In the genomic region with DNA sequence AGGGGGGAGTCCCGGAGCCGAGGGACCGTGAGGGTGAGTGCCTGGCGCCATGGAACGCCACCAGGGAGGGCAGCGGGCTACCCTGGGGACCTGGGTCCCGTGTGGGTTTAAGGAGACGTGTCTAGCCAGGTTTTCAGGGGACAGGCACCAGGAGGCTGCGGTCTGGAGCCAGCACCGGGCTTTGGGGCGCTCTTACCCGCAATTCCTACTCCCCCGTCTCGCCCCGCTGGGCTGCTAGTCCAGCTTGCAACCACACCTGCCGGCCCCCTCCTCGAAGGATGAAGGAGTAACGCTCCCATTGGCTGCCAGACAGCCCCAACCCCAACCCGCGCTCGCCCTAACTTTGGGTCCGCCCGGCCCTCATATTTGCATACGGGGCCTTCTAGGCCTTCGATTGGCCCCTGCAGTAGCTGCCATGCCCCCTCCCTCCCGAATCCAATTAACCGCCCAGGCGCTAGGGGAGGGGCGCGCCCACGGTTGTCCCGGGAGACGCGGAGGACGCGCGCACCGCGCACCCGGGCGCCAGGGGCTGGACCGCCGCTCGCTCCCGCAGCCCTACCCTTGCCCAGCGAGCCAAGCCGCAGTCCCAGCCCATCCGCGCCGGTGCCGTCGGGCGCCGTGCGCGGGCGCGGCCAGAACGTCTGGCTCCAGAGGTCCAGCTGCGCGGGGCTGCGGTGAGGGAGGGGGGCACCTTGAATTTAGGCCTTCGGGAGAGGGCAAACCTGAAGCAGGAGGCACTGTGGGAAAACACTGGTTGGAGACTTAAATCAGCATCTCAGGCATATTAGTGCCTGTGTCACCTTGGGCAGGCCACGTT, we compare ENCODE assay signal across 8 cellular contexts. TPM values are rescaled to one million over a fixed set of nuclear protein-coding genes. Genes with fewer than 3 reads are reported as not detected.
DNase-seq lines count a peak whose midpoint lies in the region; ATAC-seq and TF ChIP-seq lines count a peak whose summit lies in the region.

TTLL6 (minus strand) TSS at position 456 of the 817 bp plus-strand sequence; CDS start at position 299, 157 bp downstream.

- no peak within 1 kb of the TSS for H3K27ac Mint-ChIP-seq in activated T-cell treated with anti-CD3 and anti-CD28 coated beads, Interleukin-2, amount 50 U/mL, for 24 hours

- no peaks in the 10 kb centered on the region for H3K9me3 Mint-ChIP-seq in activated T-cell treated with anti-CD3 and anti-CD28 coated beads, Interleukin-2, amount 50 U/mL, for 24 hours

- H3K27me3 ChIP-seq in HUES64 (ENCODE audit: insufficient read depth, low read length) = peaks cover 18% of the 10 kb centered on the region
- H3K27me3 ChIP-seq in esophagus squamous epithelium = peaks cover 0 to 87% (median 0%) of the 10 kb centered on the region in 4 donors

- TF ChIP-seq POLR2A in esophagus squamous epithelium (IDR thresholded peaks at IDR 0.05) = no peak

- peak within 1 kb of the TSS; percentile 56 for H3K4me2 ChIP-seq in OCI-LY7 (ENCODE audit: low read length)

- H3K4me1 ChIP-seq in HUES64 (ENCODE audit: insufficient read depth, low read length) (peaks cover 18% of the 10 kb centered on the region), OCI-LY7 (ENCODE audit: insufficient read depth, low read length, poor library complexity, severe bottlenecking) (peaks cover 2% of the 10 kb centered on the region), esophagus squamous epithelium (peaks cover 6 to 19% (median 9%) of the 10 kb centered on the region in 3 donors)

- peak within 1 kb of the TSS; percentile 74 for H3K4me3 Mint-ChIP-seq in activated T-cell treated with anti-CD3 and anti-CD28 coated beads, Interleukin-2, amount 50 U/mL, for 24 hours

- no peaks in the 10 kb centered on the region for H3K9me2 ChIP-seq in OCI-LY7 (ENCODE audit: insufficient read depth, low read length)

- no peaks in the 10 kb centered on the region for H3K36me3 Mint-ChIP-seq in activated T-cell treated with anti-CD3 and anti-CD28 coated beads, Interleukin-2, amount 50 U/mL, for 24 hours (ENCODE audit: low read depth)

- DNase-seq in 8988T = peak; percentile 70
- peak; percentile 40 for DNase-seq in OCI-LY7 (ENCODE audit: low spot score)
- peak; percentile 81 for DNase-seq in activated T-cell treated with anti-CD3 and anti-CD28 coated beads, Interleukin-2, amount 50 U/mL, for 24 hours
- DNase-seq in esophagus squamous epithelium (lab: John Stamatoyannopoulos, UW) = no peak
- DNase-seq in myocyte (ENCODE audit: low read depth) = peak; percentile 83
- DNase-seq in stimulated activated CD8-positive, alpha-beta memory T cell treated with anti-CD3 and anti-CD28 coated beads, Interleukin-7, amount 100 ng/mL, for 1 hour (ENCODE audit: low read depth in 2 of 2) = peak; percentile 43 to 45

- CTCF ChIA-PET in OCI-LY7 (lab: Charles Lee; ENCODE audit: unreplicated experiment) = no interaction called here

- WGBS in HUES64 = 1% methylated on average over 64 of the region's 64 CpGs
- WGBS in esophagus squamous epithelium, 2 donors = 0 to 1% methylated on average over 16 to 18 of the region's 64 CpGs

- peak; percentile 82 for ATAC-seq in GM18909 (IDR thresholded peaks at IDR 0.05; ENCODE audit: poor library complexity, unreplicated experiment)

- peak within 1 kb of the TSS; percentile 90 for H3K4me3 ChIP-seq in HUES64 (ENCODE audit: low read length)
- peak within 1 kb of the TSS; percentile 50 for H3K4me3 ChIP-seq in OCI-LY7 (ENCODE audit: low read depth, low read length, poor library complexity, severe bottlenecking)
- peak within 1 kb of the TSS; percentile 24 to 66 (median 38) for H3K4me3 ChIP-seq in esophagus squamous epithelium

- POLR2A ChIA-PET in OCI-LY7 (lab: Charles Lee) = interaction anchor here (1.6 kb wide), 1 partner anchor 62 kb away, joined by 3 read pairs; no protein-coding TSS in a partner anchor

- BruUV-seq in OCI-LY7 (replicated peaks; lab: Mats Ljungman, UMichigan) = no TSS peak

- H3K9me3 ChIP-seq in HUES64 (ENCODE audit: insufficient read depth, low read depth, low read length) (no peaks in the 10 kb centered on the region), OCI-LY7 (ENCODE audit: low read length) (no peaks in the 10 kb centered on the region), esophagus squamous epithelium (no peaks in the 10 kb centered on the region)

- peaks cover 22% of the 10 kb centered on the region for H3K4me1 Mint-ChIP-seq in activated T-cell treated with anti-CD3 and anti-CD28 coated beads, Interleukin-2, amount 50 U/mL, for 24 hours (ENCODE audit: low read depth)

- H3K36me3 ChIP-seq in HUES64 (ENCODE audit: insufficient read depth, low read length) = no peaks in the 10 kb centered on the region
- H3K36me3 ChIP-seq in OCI-LY7 (ENCODE audit: insufficient read depth, low read length) = no peaks in the 10 kb centered on the region
- no peaks in the 10 kb centered on the region for H3K36me3 ChIP-seq in esophagus squamous epithelium

- intact Hi-C loops in OCI-LY7 (cut with micrococcal nuclease; ENCODE audit: unreplicated experiment) (no loop called here), esophagus squamous epithelium (cut with DNase I) (no loop called here)

- TF ChIP-seq CTCF in OCI-LY7 (conservative IDR thresholded peaks at IDR 0.05; ENCODE audit: low read length) = no peak
- no peak for TF ChIP-seq CTCF in esophagus squamous epithelium (IDR thresholded peaks at IDR 0.05)

- H4K20me1 ChIP-seq in OCI-LY7 (ENCODE audit: insufficient read depth, low read length) = no peaks in the 10 kb centered on the region

- H3K79me2 ChIP-seq in OCI-LY7 (ENCODE audit: insufficient read depth, low read depth, low read length) = no peaks in the 10 kb centered on the region

- peak within 1 kb of the TSS; percentile 46; the same call in 1 of the 2 replicates for H2AFZ ChIP-seq in OCI-LY7 (ENCODE audit: low read length)

- peak within 1 kb of the TSS; percentile 78 for H3K9ac ChIP-seq in HUES64 (ENCODE audit: low read depth, low read length)

- H3K27ac ChIP-seq in HUES64 (ENCODE audit: low read depth, low read length) (peak within 1 kb of the TSS; percentile 84; the same call in 1 of the 2 replicates), OCI-LY7 (ENCODE audit: low read depth, low read length, poor library complexity, severe bottlenecking) (no peak within 1 kb of the TSS), esophagus squamous epithelium (peak within 1 kb of the TSS in 2 of 4 donors; percentile 25 to 49)

- H3K27me3 Mint-ChIP-seq in activated T-cell treated with anti-CD3 and anti-CD28 coated beads, Interleukin-2, amount 50 U/mL, for 24 hours = peaks cover 64% of the 10 kb centered on the region

RNA-seq across cellular contexts. Expression of gene TTLL6, which starts in this region (rescaled TPM):
- 0.70 TPM for polyA plus RNA-seq in HUES64 (2013, experiment 1 of 2)
- polyA plus RNA-seq in HUES64 (2013, experiment 2 of 2) = 1.4 TPM
- not detected in 2 replicates for total RNA-seq in OCI-LY7 (2014; rRNA removed; shearing (Covaris generic))
- total RNA-seq in OCI-LY7 (2022) = not detected in 2 replicates
- under 1 TPM in 1 of 4 donors, not detected in 3; 0.19 TPM for total RNA-seq in esophagus squamous epithelium
- total RNA-seq in myocyte = not detected in 2 replicates
- polyA plus RNA-seq in myocyte (2012) = not detected

Comparison
In these comparisons a context has a peak if more than half of its experiments do, and no peak if none do; other contexts are left out.
1. Peak in DNase-seq, H3K4me3 ChIP-seq and H3K4me2 ChIP-seq in OCI-LY7; RNA of the gene not detected or under 1 TPM.
2. Peak in DNase-seq in myocyte; RNA of the gene not detected or under 1 TPM.
3. H3K4me3 ChIP-seq: peak in every context shown above with its lines; median percentile 90 in HUES64; 50 in OCI-LY7; 38 in esophagus squamous epithelium.